In genomic region chr17:21843951-21844590, GRCh38 we compare ENCODE assay signal across 21 cellular contexts.
"Had no signal": no experiment of that assay in that cellular context is flagged by ENCODE, and none has a peak within 500 bp of the region (broad histone marks: within the 10 kb centered on the region; RNA-seq: fewer than 3 reads in every experiment).

No MANE protein-coding gene starts in this region.

- H3K4me1 Mint-ChIP-seq: activated B cell treated with CpG ODN at 0.5 μM for 24 hours; activated CD4-positive, alpha-beta memory T cell treated with anti-CD3 and anti-CD28 coated beads, Interleukin-2, amount 10 ng/mL, durations not matched to agents 7 days and 5 days; activated CD4-positive, alpha-beta T cell treated with anti-CD3 and anti-CD28 coated beads, Interleukin-2, amount 10 ng/mL, durations not matched to agents 24 days and 14 days; activated naive CD4-positive, alpha-beta T cell treated with anti-CD3 and anti-CD28 coated beads, Interleukin-2, amount 50 U/mL, for 24 hours; brain; central memory CD8-positive, alpha-beta T cell had no signal

- H3K36me3 Mint-ChIP-seq: brain had no signal

- H3K27ac ChIP-seq: PC-9 had no signal

- H3K4me2 ChIP-seq: PC-9 had no signal

- H2AFZ ChIP-seq: PC-9 had no signal

- H3K4me3 ChIP-seq: PC-9 had no signal

- H3K4me3 Mint-ChIP-seq: activated B cell treated with CpG ODN at 0.5 μM for 24 hours; activated CD4-positive, alpha-beta memory T cell treated with anti-CD3 and anti-CD28 coated beads, Interleukin-2, amount 10 ng/mL, durations not matched to agents 7 days and 5 days; activated CD4-positive, alpha-beta T cell treated with anti-CD3 and anti-CD28 coated beads, Interleukin-2, amount 10 ng/mL, durations not matched to agents 24 days and 14 days; activated naive CD4-positive, alpha-beta T cell treated with anti-CD3 and anti-CD28 coated beads, Interleukin-2, amount 50 U/mL, for 24 hours; brain; central memory CD8-positive, alpha-beta T cell had no signal

- H3K9me3 Mint-ChIP-seq: activated CD4-positive, alpha-beta T cell treated with anti-CD3 and anti-CD28 coated beads, Interleukin-2, amount 10 ng/mL, durations not matched to agents 24 days and 14 days had no signal

- H3K27me3 Mint-ChIP-seq: activated B cell treated with CpG ODN at 0.5 μM for 24 hours; activated CD4-positive, alpha-beta memory T cell treated with anti-CD3 and anti-CD28 coated beads, Interleukin-2, amount 10 ng/mL, durations not matched to agents 7 days and 5 days; brain; central memory CD8-positive, alpha-beta T cell had no signal

- DNase-seq: activated B cell treated with CpG ODN at 0.5 μM for 24 hours; activated CD4-positive, alpha-beta memory T cell treated with anti-CD3 and anti-CD28 coated beads, Interleukin-2, amount 10 ng/mL, durations not matched to agents 7 days and 5 days; activated CD4-positive, alpha-beta T cell treated with anti-CD3 and anti-CD28 coated beads for 1 hour; activated CD4-positive, alpha-beta T cell treated with anti-CD3 and anti-CD28 coated beads, Interleukin-2, amount 10 ng/mL, durations not matched to agents 24 days and 14 days; activated gamma-delta T cell treated with Interleukin-2 at 50 U/mL for 16 hours; activated T-cell treated with anti-CD3 and anti-CD28 coated beads for 4 hours; activated T-cell treated with anti-CD3 and anti-CD28 coated beads, Interleukin-2, amount 50 U/mL, for 48 hours; Karpas-422; NCI-H1105 treated with DMSO at 0.1 percent for 48 hours; NCI-H1436 treated with DMSO at 0.1 percent for 48 hours; NCI-H187; NCI-H2081 treated with DMSO at 0.1 percent for 48 hours; NCI-H446; NCI-H524; PC-9; SHP77 treated with DMSO at 0.1 percent for 48 hours; T-helper 9 cell had no signal

- H3K27ac Mint-ChIP-seq: activated B cell treated with CpG ODN at 0.5 μM for 24 hours; activated CD4-positive, alpha-beta memory T cell treated with anti-CD3 and anti-CD28 coated beads, Interleukin-2, amount 10 ng/mL, durations not matched to agents 7 days and 5 days; activated CD4-positive, alpha-beta T cell treated with anti-CD3 and anti-CD28 coated beads, Interleukin-2, amount 10 ng/mL, durations not matched to agents 24 days and 14 days; activated naive CD4-positive, alpha-beta T cell treated with anti-CD3 and anti-CD28 coated beads, Interleukin-2, amount 50 U/mL, for 24 hours; activated T-helper 2 cell treated with anti-CD3 and anti-CD28 coated beads, Interferon-gamma antibody, Interleukin-2, Interleukin-4, amounts not matched to agents 10 μg/mL and 5 μg/mL and 100 μg/mL, durations not matched to agents 14 hours and 24 hours and 36 hours; brain had no signal
